In genomic region chr4:136662539-136662938, GRCh38 we compare ENCODE assay signal across 24 cellular contexts.
"Had no signal": no experiment of that assay in that cellular context is flagged by ENCODE, and none has a peak within 500 bp of the region (broad histone marks: within the 10 kb centered on the region; RNA-seq: fewer than 3 reads in every experiment).

No MANE protein-coding gene starts in this region.

- H3K36me3 ChIP-seq: stomach, suprapubic skin, thoracic aorta, thyroid gland, tibial artery, tibial nerve, transverse colon, upper lobe of left lung, upper lobe of right lung, uterus, vagina had no signal

- H3K4me1 ChIP-seq: stomach, suprapubic skin, testis, thyroid gland, tibial artery, tibial nerve, transverse colon, upper lobe of left lung, upper lobe of right lung, uterus, vagina had no signal

- H3K9me3 ChIP-seq: testis, upper lobe of left lung, upper lobe of right lung, uterus, vagina had no signal

- H3K27ac ChIP-seq: stomach, suprapubic skin, testis, thoracic aorta, thyroid gland, tibial artery, tibial nerve, transverse colon, upper lobe of left lung, upper lobe of right lung, uterus, vagina had no signal

- DNase-seq: stimulated activated CD4-positive, alpha-beta T cell treated with anti-CD3 and anti-CD28 coated beads, Interleukin-2, amount 100 ng/mL, for 48 hours; stimulated activated CD4-positive, alpha-beta T cell treated with anti-CD3 and anti-CD28 coated beads, Interleukin-4, amount 100 ng/mL, for 1 hour; stimulated activated CD4-positive, alpha-beta T cell treated with anti-CD3 and anti-CD28 coated beads, Interleukin-4, amount 100 ng/mL, for 24 hours; stimulated activated CD4-positive, alpha-beta T cell treated with anti-CD3 and anti-CD28 coated beads, Interleukin-4, amount 100 ng/mL, for 4 hours; stimulated activated CD8-positive, alpha-beta memory T cell treated with anti-CD3 and anti-CD28 coated beads, Interleukin-4, amount 100 ng/mL, for 48 hours; stimulated activated naive B cell treated with anti-CD40 and anti-IgM and Interleukin-4, amounts not matched to agents 10 μg/mL and 1 μg/mL and 100 μg/mL, for 72 hours; stimulated activated naive CD4-positive, alpha-beta T cell; stimulated activated naive CD4-positive, alpha-beta T cell treated with Interleukin-2 at 50 U/mL for 16 hours; stimulated activated naive CD8-positive, alpha-beta T cell treated with anti-CD3 and anti-CD28 coated beads, Interleukin-15, amount 100 ng/mL, for 72 hours; stimulated activated naive CD8-positive, alpha-beta T cell treated with anti-CD3 and anti-CD28 coated beads, Interleukin-15, Interleukin-2, amounts not matched to agents 100 U/mL and 50 U/mL, for 24 hours; stomach; substantia nigra; testis; thyroid gland; tibial artery; transverse colon; trophoblast cell; upper lobe of left lung; upper lobe of right lung; uterus had no signal

- H3K27me3 ChIP-seq: stomach, suprapubic skin, testis, thyroid gland, tibial artery, tibial nerve, transverse colon, upper lobe of left lung, upper lobe of right lung, uterus, vagina had no signal

- H3K4me3 ChIP-seq: stomach, suprapubic skin, testis, thoracic aorta, thyroid gland, tibial artery, tibial nerve, transverse colon, upper lobe of left lung, upper lobe of right lung, uterus, vagina had no signal
